In the genomic region with DNA sequence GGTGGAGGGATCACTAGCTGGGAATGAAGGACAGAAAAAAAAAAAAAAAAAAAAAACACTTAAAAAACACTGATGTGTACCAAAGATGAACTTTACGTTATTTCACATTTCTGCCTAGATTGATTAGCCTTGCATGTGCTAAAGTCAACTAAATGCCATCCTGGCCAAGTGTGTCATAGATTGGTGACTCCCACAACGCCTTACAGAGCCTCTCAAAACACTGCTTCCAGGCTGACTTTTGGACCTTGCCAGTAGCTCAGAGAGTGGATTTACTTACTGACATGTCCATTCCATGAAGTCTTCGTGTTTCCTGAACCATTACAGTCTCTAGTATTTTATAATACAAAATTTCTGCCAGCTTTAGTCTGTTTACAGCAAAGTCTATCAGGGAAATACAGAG, we compare ENCODE assay signal across 14 cellular contexts. TPM values are rescaled to one million over a fixed set of nuclear protein-coding genes. Genes with fewer than 3 reads are reported as not detected.
DNase-seq lines count a peak whose midpoint lies in the region; ATAC-seq, FAIRE-seq and TF ChIP-seq lines count a peak whose summit lies in the region.
"Had no signal": no experiment of that assay in that cellular context is flagged by ENCODE, and none has a peak within 500 bp of the region (broad histone marks: within the 10 kb centered on the region; RNA-seq: fewer than 3 reads in every experiment).

No MANE protein-coding gene starts in this region.

- FAIRE-seq in GM12891 (lab: Jason Lieb, UNC) = no peak
- FAIRE-seq: A549, H1 had no signal

- H3K4me1 Mint-ChIP-seq in activated T-cell treated with anti-CD3 and anti-CD28 coated beads, Interleukin-2, amount 50 U/mL, for 24 hours (ENCODE audit: low read depth) = no peaks in the 10 kb centered on the region
- no peaks in the 10 kb centered on the region for H3K4me1 Mint-ChIP-seq in activated T-cell treated with anti-CD3 and anti-CD28 coated beads, Interleukin-2, amount 50 U/mL, for 4 hours (ENCODE audit: low read depth)
- H3K4me1 Mint-ChIP-seq in central memory CD8-positive, alpha-beta T cell = no peaks in the 10 kb centered on the region
- no peaks in the 10 kb centered on the region for H3K4me1 Mint-ChIP-seq in nephron progenitor cell
- H3K4me1 Mint-ChIP-seq: H9 had no signal

- peaks cover 91% of the 10 kb centered on the region for H3K36me3 Mint-ChIP-seq in activated T-cell treated with anti-CD3 and anti-CD28 coated beads, Interleukin-2, amount 50 U/mL, for 24 hours (ENCODE audit: low read depth)
- H3K36me3 Mint-ChIP-seq in activated T-cell treated with anti-CD3 and anti-CD28 coated beads, Interleukin-2, amount 50 U/mL, for 4 hours (ENCODE audit: insufficient read depth) = peaks cover 51% of the 10 kb centered on the region
- peaks cover 68% of the 10 kb centered on the region for H3K36me3 Mint-ChIP-seq in central memory CD8-positive, alpha-beta T cell (ENCODE audit: insufficient read depth)
- H3K36me3 Mint-ChIP-seq in nephron progenitor cell (ENCODE audit: low read depth) = peaks cover 83% of the 10 kb centered on the region

- DNase-seq in activated T-cell treated with anti-CD3 and anti-CD28 coated beads, Interleukin-2, amount 50 U/mL, for 24 hours = no peak
- DNase-seq in activated T-cell treated with anti-CD3 and anti-CD28 coated beads, Interleukin-2, amount 50 U/mL, for 4 hours = no peak
- no peak for DNase-seq in central memory CD8-positive, alpha-beta T cell (ENCODE audit: low spot score in 2 of 2)
- DNase-seq in nephron progenitor cell (no peak), GM12891 (ENCODE audit: insufficient read length, low spot score) (no peak), NCI-H774 (lab: John Stamatoyannopoulos, UW) (no peak), DMS53 (lab: John Stamatoyannopoulos, UW) (no peak)
- DNase-seq: AML-193; CD4-positive, alpha-beta memory T cell; DMS153; DMS79 treated with DMSO at 0.1 percent for 48 hours; H9 had no signal

- no peaks in the 10 kb centered on the region for H3K9me3 Mint-ChIP-seq in activated T-cell treated with anti-CD3 and anti-CD28 coated beads, Interleukin-2, amount 50 U/mL, for 24 hours
- H3K9me3 Mint-ChIP-seq in activated T-cell treated with anti-CD3 and anti-CD28 coated beads, Interleukin-2, amount 50 U/mL, for 4 hours = no peaks in the 10 kb centered on the region
- no peaks in the 10 kb centered on the region for H3K9me3 Mint-ChIP-seq in central memory CD8-positive, alpha-beta T cell
- no peaks in the 10 kb centered on the region for H3K9me3 Mint-ChIP-seq in nephron progenitor cell
- H3K9me3 Mint-ChIP-seq: CD4-positive, alpha-beta memory T cell; H9 had no signal

- no peak overlapping the region for H3K4me3 Mint-ChIP-seq in activated T-cell treated with anti-CD3 and anti-CD28 coated beads, Interleukin-2, amount 50 U/mL, for 24 hours
- H3K4me3 Mint-ChIP-seq in activated T-cell treated with anti-CD3 and anti-CD28 coated beads, Interleukin-2, amount 50 U/mL, for 4 hours = no peak overlapping the region
- no peak overlapping the region for H3K4me3 Mint-ChIP-seq in central memory CD8-positive, alpha-beta T cell
- no peak overlapping the region for H3K4me3 Mint-ChIP-seq in nephron progenitor cell
- H3K4me3 Mint-ChIP-seq: CD4-positive, alpha-beta memory T cell; H9 had no signal

- no peak for TF ChIP-seq POLR2A in GM12891 (IDR thresholded peaks at IDR 0.05; ENCODE audit: low read depth, low read length)

- no peaks in the 10 kb centered on the region for H3K27me3 Mint-ChIP-seq in activated T-cell treated with anti-CD3 and anti-CD28 coated beads, Interleukin-2, amount 50 U/mL, for 24 hours
- H3K27me3 Mint-ChIP-seq in activated T-cell treated with anti-CD3 and anti-CD28 coated beads, Interleukin-2, amount 50 U/mL, for 4 hours (ENCODE audit: low read depth) = no peaks in the 10 kb centered on the region
- no peaks in the 10 kb centered on the region for H3K27me3 Mint-ChIP-seq in central memory CD8-positive, alpha-beta T cell
- peaks cover 2% of the 10 kb centered on the region for H3K27me3 Mint-ChIP-seq in nephron progenitor cell (ENCODE audit: low read depth, poor library complexity)
- H3K27me3 Mint-ChIP-seq: CD4-positive, alpha-beta memory T cell had no signal

- TF ChIP-seq CTCF in nephron progenitor cell (IDR thresholded peaks at IDR 0.05) = no peak

- no peak for ATAC-seq in activated T-cell treated with anti-CD3 and anti-CD28 coated beads, Interleukin-2, amount 50 U/mL, for 4 hours
- no peak for ATAC-seq in central memory CD8-positive, alpha-beta T cell (replicated peaks; ENCODE audit: extremely low read depth, poor library complexity, severe bottlenecking)
- ATAC-seq: A549 had no signal

- peak overlapping the region; percentile 29 for H3K27ac Mint-ChIP-seq in activated T-cell treated with anti-CD3 and anti-CD28 coated beads, Interleukin-2, amount 50 U/mL, for 24 hours
- H3K27ac Mint-ChIP-seq in central memory CD8-positive, alpha-beta T cell (ENCODE audit: low read depth) = peak overlapping the region; percentile 7
- H3K27ac Mint-ChIP-seq in nephron progenitor cell = peak overlapping the region; percentile 89

TF ChIP-seq in GM12891, 5 proteins besides CTCF, POLR2A, EP300 and RAD21:
- no peak for TF ChIP-seq SPI1 (IDR thresholded peaks at IDR 0.05; ENCODE audit: low read depth, low read length)
- no peak for TF ChIP-seq PAX5 (IDR thresholded peaks at IDR 0.05; ENCODE audit: insufficient read depth, low read length, severe bottlenecking)
- TF ChIP-seq POLR2AphosphoS5 (IDR thresholded peaks at IDR 0.05; ENCODE audit: low read depth, low read length) = no peak
- no peak for TF ChIP-seq TAF1 (IDR thresholded peaks at IDR 0.05; ENCODE audit: low read depth, low read length)
- TF ChIP-seq POU2F2 (IDR thresholded peaks at IDR 0.05; ENCODE audit: low read depth, low read length) = no peak

RNA-seq across cellular contexts. Expression of a gene that starts 40.5 kb away (rescaled TPM):
- total RNA-seq in activated T-cell treated with anti-CD3 and anti-CD28 coated beads, Interleukin-2, amount 50 U/mL, for 4 hours = 10 to 100 TPM; 53.9 to 57.2 (median 54.2) TPM
- 4.7 TPM for polyA plus RNA-seq in GM12891 (2012; ENCODE audit: low read depth, missing spikeins)

Comparison
In these comparisons a context has a peak if more than half of its experiments do, and no peak if none do; other contexts are left out.
1. H3K27ac Mint-ChIP-seq: peak in every context shown above with its lines; median percentile 89 in nephron progenitor cell; 29 in activated T-cell treated with anti-CD3 and anti-CD28 coated beads, Interleukin-2, amount 50 U/mL, for 24 hours; 7 in central memory CD8-positive, alpha-beta T cell.